In genomic region chr2:207474871-207475485, GRCh38 we compare ENCODE assay signal across 8 cellular contexts. TPM values are rescaled to one million over a fixed set of nuclear protein-coding genes. Genes with fewer than 3 reads are reported as not detected.
DNase-seq lines count a peak whose midpoint lies in the region; ATAC-seq and TF ChIP-seq lines count a peak whose summit lies in the region.

No MANE protein-coding gene starts in this region.

- no peaks in the 10 kb centered on the region for H3K9me3 Mint-ChIP-seq in activated T-cell treated with anti-CD3 and anti-CD28 coated beads, Interleukin-2, amount 50 U/mL, for 24 hours
- no peaks in the 10 kb centered on the region for H3K9me3 Mint-ChIP-seq in naive B cell

- peaks cover 17% of the 10 kb centered on the region for H3K4me1 ChIP-seq in upper lobe of right lung

- TF ChIP-seq CTCF in WERI-Rb-1 (IDR thresholded peaks at IDR 0.05; ENCODE audit: low read depth, low read length) (peak; percentile 29; the same call in 1 of the 2 replicates), epithelial cell of proximal tubule (conservative IDR thresholded peaks at IDR 0.05; ENCODE audit: low read depth, low read length) (peak; percentile 62), upper lobe of right lung (IDR thresholded peaks at IDR 0.05) (peak; percentile 77)

- no peaks in the 10 kb centered on the region for H3K36me3 Mint-ChIP-seq in activated T-cell treated with anti-CD3 and anti-CD28 coated beads, Interleukin-2, amount 50 U/mL, for 24 hours (ENCODE audit: low read depth)
- no peaks in the 10 kb centered on the region for H3K36me3 Mint-ChIP-seq in naive B cell

- no peaks in the 10 kb centered on the region for H3K9me3 ChIP-seq in WERI-Rb-1 (ENCODE audit: severe bottlenecking)
- no peaks in the 10 kb centered on the region for H3K9me3 ChIP-seq in upper lobe of right lung

- intact Hi-C loops in upper lobe of right lung (cut with DNase I) = loop anchor here (10.0 kb wide), 2 partner anchors 490 to 660 kb away; no protein-coding TSS in a partner anchor

- peaks cover 34% of the 10 kb centered on the region for H3K4me1 Mint-ChIP-seq in activated T-cell treated with anti-CD3 and anti-CD28 coated beads, Interleukin-2, amount 50 U/mL, for 24 hours (ENCODE audit: low read depth)
- peaks cover 10 to 19% (median 17%) of the 10 kb centered on the region in 3 donors for H3K4me1 Mint-ChIP-seq in naive B cell

- H3K27ac Mint-ChIP-seq in activated T-cell treated with anti-CD3 and anti-CD28 coated beads, Interleukin-2, amount 50 U/mL, for 24 hours = no peak overlapping the region
- peak overlapping the region in 5 of 6 donors; percentile 17 to 94 (median 68) for H3K27ac Mint-ChIP-seq in naive B cell

- ATAC-seq in naive B cell (ENCODE audit: low read depth in 2 of 2) (peak in 1 of 2 donors; percentile 39), upper lobe of right lung (peak; percentile 70), GM19452 (IDR thresholded peaks at IDR 0.05; ENCODE audit: unreplicated experiment) (no peak)

- H3K27me3 ChIP-seq in WERI-Rb-1 (ENCODE audit: insufficient read depth, low read depth, severe bottlenecking) (no peaks in the 10 kb centered on the region), upper lobe of right lung (no peaks in the 10 kb centered on the region)

- H3K27me3 Mint-ChIP-seq in activated T-cell treated with anti-CD3 and anti-CD28 coated beads, Interleukin-2, amount 50 U/mL, for 24 hours = no peaks in the 10 kb centered on the region
- H3K27me3 Mint-ChIP-seq in naive B cell = no peaks in the 10 kb centered on the region

- H3K36me3 ChIP-seq in WERI-Rb-1 (no peaks in the 10 kb centered on the region), upper lobe of right lung (no peaks in the 10 kb centered on the region)

- no peak overlapping the region for H3K27ac ChIP-seq in WERI-Rb-1
- no peak overlapping the region for H3K27ac ChIP-seq in upper lobe of right lung

- no peak overlapping the region for H3K4me3 ChIP-seq in WERI-Rb-1 (ENCODE audit: low read depth, low read length)
- no peak overlapping the region for H3K4me3 ChIP-seq in epithelial cell of proximal tubule (ENCODE audit: low read depth, low read length)
- H3K4me3 ChIP-seq in upper lobe of right lung = no peak overlapping the region

- DNase-seq in activated T-cell treated with anti-CD3 and anti-CD28 coated beads for 24 hours (ENCODE audit: low read depth) (peak; percentile 23), NCI-H1105 (lab: John Stamatoyannopoulos, UW) (peak; percentile 37), WERI-Rb-1 (peak; percentile 22), epithelial cell of proximal tubule (ENCODE audit: low read depth) (no peak), naive B cell (peak; percentile 48), upper lobe of right lung (no peak)
- DNase-seq in activated T-cell treated with anti-CD3 and anti-CD28 coated beads, Interleukin-2, amount 50 U/mL, for 24 hours = no peak

- H3K4me3 Mint-ChIP-seq in activated T-cell treated with anti-CD3 and anti-CD28 coated beads, Interleukin-2, amount 50 U/mL, for 24 hours = no peak overlapping the region
- peak overlapping the region in 3 of 8 donors; percentile 6 to 46 (median 10) for H3K4me3 Mint-ChIP-seq in naive B cell

RNA-seq across cellular contexts. Expression of gene CREB1, which starts 54.8 kb away (rescaled TPM):
- total RNA-seq in epithelial cell of proximal tubule (27.5 and 28.1 TPM in 2 replicates), upper lobe of right lung (60.2 TPM)
- 100 to 1,000 TPM in 3 of 6 donors, 10 to 100 TPM in 3; 66.6 to 123 (median 97.2) TPM for polyA plus RNA-seq in naive B cell (ENCODE audit: low read depth in 6 of 6)

Comparison
In these comparisons a context has a peak if more than half of its experiments do, and no peak if none do; other contexts are left out.
1. DNase-seq: peak in activated T-cell treated with anti-CD3 and anti-CD28 coated beads for 24 hours (single experiment), NCI-H1105 (single experiment), WERI-Rb-1 (single experiment) and naive B cell (single experiment); none in activated T-cell treated with anti-CD3 and anti-CD28 coated beads, Interleukin-2, amount 50 U/mL, for 24 hours (single experiment), epithelial cell of proximal tubule (single experiment) and upper lobe of right lung (single experiment).
2. Peak in every context shown above with its lines, with median percentiles within 50 percentile points of each other: CTCF ChIP-seq.